Comparison of ENCODE assay signal across 1 cellular context in the genomic region with DNA sequence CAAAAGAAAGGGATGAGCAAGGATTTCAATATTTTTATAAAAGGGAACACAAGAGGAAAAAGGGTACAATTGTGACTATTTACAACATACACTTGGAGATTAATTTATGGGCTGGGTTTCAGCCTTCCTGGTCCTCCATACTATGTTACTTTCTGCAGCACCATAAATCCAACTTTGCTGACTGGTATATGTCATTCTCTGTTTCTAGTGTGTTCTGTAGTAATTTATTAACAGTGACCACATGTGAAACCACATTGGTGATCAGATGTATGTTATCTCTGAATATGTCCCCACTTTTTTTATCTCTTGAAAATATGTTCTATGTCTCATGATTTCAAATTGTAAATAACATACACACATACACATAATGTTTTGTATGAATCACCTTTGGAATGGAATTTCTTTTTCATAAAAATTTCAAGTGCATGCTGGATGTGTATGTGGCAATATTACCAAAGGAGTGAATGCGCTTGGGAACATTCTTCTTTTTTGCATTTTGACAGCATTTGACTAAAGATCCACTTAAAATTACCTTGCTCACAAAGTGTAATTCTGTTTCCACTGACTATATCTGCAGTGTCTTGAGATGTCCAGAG.
TF ChIP-seq lines count a peak whose summit lies in the region.

No MANE protein-coding gene starts in this region.

TF ChIP-seq in WTC11, 78 proteins besides CTCF, POLR2A, EP300 and RAD21 (continued from another document):
- TF ChIP-seq, protein P1, sequence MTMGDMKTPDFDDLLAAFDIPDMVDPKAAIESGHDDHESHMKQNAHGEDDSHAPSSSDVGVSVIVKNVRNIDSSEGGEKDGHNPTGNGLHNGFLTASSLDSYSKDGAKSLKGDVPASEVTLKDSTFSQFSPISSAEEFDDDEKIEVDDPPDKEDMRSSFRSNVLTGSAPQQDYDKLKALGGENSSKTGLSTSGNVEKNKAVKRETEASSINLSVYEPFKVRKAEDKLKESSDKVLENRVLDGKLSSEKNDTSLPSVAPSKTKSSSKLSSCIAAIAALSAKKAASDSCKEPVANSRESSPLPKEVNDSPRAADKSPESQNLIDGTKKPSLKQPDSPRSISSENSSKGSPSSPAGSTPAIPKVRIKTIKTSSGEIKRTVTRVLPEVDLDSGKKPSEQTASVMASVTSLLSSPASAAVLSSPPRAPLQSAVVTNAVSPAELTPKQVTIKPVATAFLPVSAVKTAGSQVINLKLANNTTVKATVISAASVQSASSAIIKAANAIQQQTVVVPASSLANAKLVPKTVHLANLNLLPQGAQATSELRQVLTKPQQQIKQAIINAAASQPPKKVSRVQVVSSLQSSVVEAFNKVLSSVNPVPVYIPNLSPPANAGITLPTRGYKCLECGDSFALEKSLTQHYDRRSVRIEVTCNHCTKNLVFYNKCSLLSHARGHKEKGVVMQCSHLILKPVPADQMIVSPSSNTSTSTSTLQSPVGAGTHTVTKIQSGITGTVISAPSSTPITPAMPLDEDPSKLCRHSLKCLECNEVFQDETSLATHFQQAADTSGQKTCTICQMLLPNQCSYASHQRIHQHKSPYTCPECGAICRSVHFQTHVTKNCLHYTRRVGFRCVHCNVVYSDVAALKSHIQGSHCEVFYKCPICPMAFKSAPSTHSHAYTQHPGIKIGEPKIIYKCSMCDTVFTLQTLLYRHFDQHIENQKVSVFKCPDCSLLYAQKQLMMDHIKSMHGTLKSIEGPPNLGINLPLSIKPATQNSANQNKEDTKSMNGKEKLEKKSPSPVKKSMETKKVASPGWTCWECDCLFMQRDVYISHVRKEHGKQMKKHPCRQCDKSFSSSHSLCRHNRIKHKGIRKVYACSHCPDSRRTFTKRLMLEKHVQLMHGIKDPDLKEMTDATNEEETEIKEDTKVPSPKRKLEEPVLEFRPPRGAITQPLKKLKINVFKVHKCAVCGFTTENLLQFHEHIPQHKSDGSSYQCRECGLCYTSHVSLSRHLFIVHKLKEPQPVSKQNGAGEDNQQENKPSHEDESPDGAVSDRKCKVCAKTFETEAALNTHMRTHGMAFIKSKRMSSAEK (CRISPR knock-in tag; IDR thresholded peaks at IDR 0.05; ENCODE audit: borderline replicate concordance): no peak
- no peak for TF ChIP-seq TEAD4 (CRISPR knock-in tag; IDR thresholded peaks at IDR 0.05)
- TF ChIP-seq SMAD3 (CRISPR knock-in tag; IDR thresholded peaks at IDR 0.05; ENCODE audit: borderline replicate concordance): no peak
- TF ChIP-seq, protein P2, sequence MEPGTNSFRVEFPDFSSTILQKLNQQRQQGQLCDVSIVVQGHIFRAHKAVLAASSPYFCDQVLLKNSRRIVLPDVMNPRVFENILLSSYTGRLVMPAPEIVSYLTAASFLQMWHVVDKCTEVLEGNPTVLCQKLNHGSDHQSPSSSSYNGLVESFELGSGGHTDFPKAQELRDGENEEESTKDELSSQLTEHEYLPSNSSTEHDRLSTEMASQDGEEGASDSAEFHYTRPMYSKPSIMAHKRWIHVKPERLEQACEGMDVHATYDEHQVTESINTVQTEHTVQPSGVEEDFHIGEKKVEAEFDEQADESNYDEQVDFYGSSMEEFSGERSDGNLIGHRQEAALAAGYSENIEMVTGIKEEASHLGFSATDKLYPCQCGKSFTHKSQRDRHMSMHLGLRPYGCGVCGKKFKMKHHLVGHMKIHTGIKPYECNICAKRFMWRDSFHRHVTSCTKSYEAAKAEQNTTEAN (CRISPR knock-in tag; IDR thresholded peaks at IDR 0.05): no peak
- no peak for TF ChIP-seq IRF2 (CRISPR knock-in tag; IDR thresholded peaks at IDR 0.05; ENCODE audit: borderline replicate concordance, low read depth)
- no peak for TF ChIP-seq ESRRA (CRISPR knock-in tag; IDR thresholded peaks at IDR 0.05; ENCODE audit: borderline replicate concordance)
- TF ChIP-seq JAZF1 (CRISPR knock-in tag; IDR thresholded peaks at IDR 0.05): no peak
- TF ChIP-seq, protein P3, sequence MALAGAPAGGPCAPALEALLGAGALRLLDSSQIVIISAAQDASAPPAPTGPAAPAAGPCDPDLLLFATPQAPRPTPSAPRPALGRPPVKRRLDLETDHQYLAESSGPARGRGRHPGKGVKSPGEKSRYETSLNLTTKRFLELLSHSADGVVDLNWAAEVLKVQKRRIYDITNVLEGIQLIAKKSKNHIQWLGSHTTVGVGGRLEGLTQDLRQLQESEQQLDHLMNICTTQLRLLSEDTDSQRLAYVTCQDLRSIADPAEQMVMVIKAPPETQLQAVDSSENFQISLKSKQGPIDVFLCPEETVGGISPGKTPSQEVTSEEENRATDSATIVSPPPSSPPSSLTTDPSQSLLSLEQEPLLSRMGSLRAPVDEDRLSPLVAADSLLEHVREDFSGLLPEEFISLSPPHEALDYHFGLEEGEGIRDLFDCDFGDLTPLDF (CRISPR knock-in tag; IDR thresholded peaks at IDR 0.05): no peak
- no peak for TF ChIP-seq ZNF416 (CRISPR knock-in tag; IDR thresholded peaks at IDR 0.05)
- TF ChIP-seq ZNF396 (CRISPR knock-in tag; IDR thresholded peaks at IDR 0.05; ENCODE audit: borderline replicate concordance): no peak
- no peak for TF ChIP-seq NFYB (CRISPR knock-in tag; conservative IDR thresholded peaks at IDR 0.05; ENCODE audit: low read depth)
